15 cellular contexts compared by ENCODE assay signal in genomic region chr1:43576521-43576920, GRCh38. TPM values are rescaled to one million over a fixed set of nuclear protein-coding genes. Genes with fewer than 3 reads are reported as not detected.
A peak's percentile ranks its signal among the peaks of the same experiment; 100 is the strongest.
DNase-seq lines count a peak whose midpoint lies in the region; ATAC-seq and TF ChIP-seq lines count a peak whose summit lies in the region.
"Had no signal": no experiment of that assay in that cellular context is flagged by ENCODE, and none has a peak within 500 bp of the region (broad histone marks: within the 10 kb centered on the region; RNA-seq: fewer than 3 reads in every experiment).

No MANE protein-coding gene starts in this region.

- H3K27ac Mint-ChIP-seq in T-helper 17 cell (peak overlapping the region; percentile 84), endothelial cell (ENCODE audit: unreplicated experiment) (no peak overlapping the region)
- H3K27ac Mint-ChIP-seq: GM23338 had no signal

- H3K9me3 ChIP-seq in T-helper 17 cell (ENCODE audit: control insufficient read depth, low read length, poor library complexity, severe bottlenecking) (no peaks in the 10 kb centered on the region), suprapubic skin (no peaks in the 10 kb centered on the region)
- H3K9me3 ChIP-seq: Caco-2 had no signal

- 94% methylated on average over 7 of the region's 7 CpGs for WGBS in suprapubic skin

- peaks cover 51% of the 10 kb centered on the region for H3K4me1 ChIP-seq in suprapubic skin
- H3K4me1 ChIP-seq: Caco-2 had no signal

- TF ChIP-seq CTCF in endothelial cell (IDR thresholded peaks at IDR 0.05; ENCODE audit: unreplicated experiment) (no peak), suprapubic skin (IDR thresholded peaks at IDR 0.05) (no peak), GM10248 (IDR thresholded peaks at IDR 0.05; ENCODE audit: control extremely low read depth, extremely low read depth, low read depth, missing control alignments) (no peak)

- no peaks in the 10 kb centered on the region for H3K27me3 ChIP-seq in suprapubic skin

- no peak for TF ChIP-seq EP300 in suprapubic skin (IDR thresholded peaks at IDR 0.05)

- no peaks in the 10 kb centered on the region for H3K27me3 Mint-ChIP-seq in T-helper 17 cell
- H3K27me3 Mint-ChIP-seq in endothelial cell (ENCODE audit: unreplicated experiment) = peaks cover 4% of the 10 kb centered on the region
- H3K27me3 Mint-ChIP-seq: CD4-positive, alpha-beta memory T cell had no signal

- no peak overlapping the region for H3K4me3 ChIP-seq in suprapubic skin
- H3K4me3 ChIP-seq: GM12878, GM23338 had no signal

- CTCF ChIA-PET in GM10248 (lab: Yijun Ruan, JAX) = no interaction called here

- DNase-seq in T-helper 17 cell (no peak), endothelial cell (ENCODE audit: low spot score) (no peak), suprapubic skin (ENCODE audit: low spot score in 2 of 2) (no peak), NCI-H2171 (lab: John Stamatoyannopoulos, UW) (no peak), GM10248 (ENCODE audit: extremely low spot score) (no peak)
- no peak for DNase-seq in activated CD4-positive, CD25-positive, alpha-beta regulatory T cell treated with anti-CD3 and anti-CD28 coated beads, Interleukin-2, amount 50 U/mL, for 72 hours
- DNase-seq: C1 segment of cervical spinal cord; Caco-2; CD4-positive, alpha-beta memory T cell; DMS153; DND-41; H9 had no signal

- ATAC-seq in T-helper 17 cell = peak; percentile 75
- ATAC-seq: GM12878, HCT116 had no signal

- H3K36me3 Mint-ChIP-seq in T-helper 17 cell (ENCODE audit: low read depth) = no peaks in the 10 kb centered on the region
- peaks cover 42% of the 10 kb centered on the region for H3K36me3 Mint-ChIP-seq in endothelial cell (ENCODE audit: low read depth, unreplicated experiment)
- H3K36me3 Mint-ChIP-seq: CD4-positive, alpha-beta memory T cell had no signal

- POLR2A ChIA-PET in GM10248 (lab: Yijun Ruan, JAX) = no interaction called here

- H3K27ac ChIP-seq in suprapubic skin = peak overlapping the region; percentile 78

- peaks cover 34% of the 10 kb centered on the region for H3K36me3 ChIP-seq in suprapubic skin

- peak overlapping the region; percentile 57 for H3K4me3 Mint-ChIP-seq in T-helper 17 cell
- H3K4me3 Mint-ChIP-seq in endothelial cell (ENCODE audit: unreplicated experiment) = peak overlapping the region; percentile 42
- H3K4me3 Mint-ChIP-seq: CD4-positive, alpha-beta memory T cell; GM23338; H9 had no signal

- no peak for TF ChIP-seq POLR2A in suprapubic skin (IDR thresholded peaks at IDR 0.05)

- H3K9me3 Mint-ChIP-seq in endothelial cell (ENCODE audit: unreplicated experiment) = no peaks in the 10 kb centered on the region
- H3K9me3 Mint-ChIP-seq: CD4-positive, alpha-beta memory T cell; GM23338; H9 had no signal

- H3K4me1 Mint-ChIP-seq in T-helper 17 cell = peaks cover 20% of the 10 kb centered on the region
- H3K4me1 Mint-ChIP-seq in endothelial cell (ENCODE audit: unreplicated experiment) = peaks cover 3% of the 10 kb centered on the region

RNA-seq across cellular contexts. Expression of gene PTPRF, which starts 45.8 kb away (rescaled TPM):
- 1 to 10 TPM in 1 of 2 donors, under 1 TPM in 1; 0.52 to 5.9 TPM for total RNA-seq in T-helper 17 cell
- 145 TPM for total RNA-seq in endothelial cell (ENCODE audit: unreplicated experiment)
- 100 to 1,000 TPM; 209 to 373 (median 289) TPM for total RNA-seq in suprapubic skin
- total RNA-seq: CD4-positive, alpha-beta memory T cell had no signal

Comparison
In these comparisons a context has a peak if more than half of its experiments do, and no peak if none do; other contexts are left out.
1. RNA of gene PTPRF, which starts 45.8 kb away (total RNA-seq): 209 to 373 TPM in suprapubic skin and 145 TPM in endothelial cell (single experiment); 0.52 to 5.9 TPM in T-helper 17 cell; every median in the first group is over 10 times any median in the second.